Comparison of ENCODE assay signal across 17 cellular contexts in the genomic region with DNA sequence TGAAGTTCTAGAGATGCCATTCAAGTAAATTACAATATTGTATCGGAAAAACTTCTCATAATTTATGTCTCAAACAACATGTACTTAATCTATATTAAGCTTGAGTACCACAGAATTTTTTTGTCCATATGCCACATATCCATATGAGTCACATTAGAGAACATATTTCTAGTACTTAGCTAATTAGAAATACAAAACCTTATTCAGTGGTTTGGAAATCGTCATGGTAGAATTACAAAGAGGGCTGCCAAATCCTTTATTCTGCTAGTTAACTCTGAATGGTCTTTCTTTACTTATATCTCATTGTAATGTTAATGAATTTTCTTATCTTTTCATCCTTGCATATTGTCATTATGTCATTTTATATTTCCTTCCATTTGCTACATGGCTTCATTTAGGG. TPM values are rescaled to one million over a fixed set of nuclear protein-coding genes. Genes with fewer than 3 reads are reported as not detected.
A peak's percentile ranks its signal among the peaks of the same experiment; 100 is the strongest.
DNase-seq lines count a peak whose midpoint lies in the region; ATAC-seq, FAIRE-seq and TF ChIP-seq lines count a peak whose summit lies in the region.
"Had no signal": no experiment of that assay in that cellular context is flagged by ENCODE, and none has a peak within 500 bp of the region (broad histone marks: within the 10 kb centered on the region; RNA-seq: fewer than 3 reads in every experiment).

No MANE protein-coding gene starts in this region.

- peak; percentile 76 for FAIRE-seq in astrocyte (lab: Jason Lieb, UNC)

- H3K36me3 Mint-ChIP-seq in astrocyte (ENCODE audit: low read depth, unreplicated experiment), result no peaks in the 10 kb centered on the region

- no peak overlapping the region for H2AFZ ChIP-seq in astrocyte (ENCODE audit: low read depth, low read length)

- no peaks in the 10 kb centered on the region for H3K79me1 ChIP-seq in mesendoderm (ENCODE audit: low read length)

- no peak overlapping the region for H3K4ac ChIP-seq in mesendoderm (ENCODE audit: low read depth, low read length)

- no peak overlapping the region for H2AK5ac ChIP-seq in mesendoderm (ENCODE audit: low read length)

- H2BK5ac ChIP-seq in mesendoderm (ENCODE audit: low read length), result no peak overlapping the region

- no peaks in the 10 kb centered on the region for H4K20me1 ChIP-seq in astrocyte (ENCODE audit: insufficient read depth, low read length)

- H3K9me3 Mint-ChIP-seq in astrocyte (ENCODE audit: unreplicated experiment), result no peaks in the 10 kb centered on the region

- DNase-seq in AG10803 (ENCODE audit: low read depth) (peak; percentile 72), HCEC 1CT (peak; percentile 88), astrocyte (ENCODE audit: low read depth) (peak; percentile 84), GOT3 (lab: John Stamatoyannopoulos, UW) (no peak), NK-92 (lab: John Stamatoyannopoulos, UW; ENCODE audit: unreplicated experiment) (no peak), mesendoderm (no peak)
- DNase-seq: activated CD4-positive, CD25-positive, alpha-beta regulatory T cell treated with anti-CD3 and anti-CD28 coated beads, Interleukin-2, amount 50 U/mL, for 72 hours; activated effector memory CD4-positive, alpha-beta T cell treated with Interleukin-2 at 50 U/mL for 16 hours; amygdala; colonic mucosa; NCI-H1694 treated with DMSO at 0.1 percent for 48 hours; SIG-M5; T1000 had no signal

- H3K27me3 Mint-ChIP-seq in astrocyte (ENCODE audit: low read depth, unreplicated experiment), result no peaks in the 10 kb centered on the region

- no peaks in the 10 kb centered on the region for H3K27me3 ChIP-seq in astrocyte (ENCODE audit: insufficient read depth, low read length)
- H3K27me3 ChIP-seq in iPS-20b (ENCODE audit: insufficient read depth, low read length), result no peaks in the 10 kb centered on the region
- H3K27me3 ChIP-seq in mesendoderm (ENCODE audit: insufficient read depth, low read length, poor library complexity), result no peaks in the 10 kb centered on the region
- H3K27me3 ChIP-seq: colonic mucosa had no signal

- WGBS in mesendoderm (ENCODE audit: extremely low coverage, insufficient coverage, low lambda C conversion rate), result no CpG with 5 or more reads among the region's 2 CpGs

- H3K9ac ChIP-seq in astrocyte (ENCODE audit: low read length), result peak overlapping the region; percentile 58
- no peak overlapping the region for H3K9ac ChIP-seq in iPS-20b (ENCODE audit: low read depth, low read length)
- no peak overlapping the region for H3K9ac ChIP-seq in mesendoderm (ENCODE audit: low read length)

- no peaks in the 10 kb centered on the region for H3K9me3 ChIP-seq in astrocyte (ENCODE audit: insufficient read depth, low read depth, low read length)
- H3K9me3 ChIP-seq in iPS-20b (ENCODE audit: insufficient read depth, low read depth, low read length), result no peaks in the 10 kb centered on the region
- H3K9me3 ChIP-seq: colonic mucosa, prostate gland had no signal

- no peaks in the 10 kb centered on the region for H3K79me2 ChIP-seq in astrocyte (ENCODE audit: insufficient read depth, low read length)
- H3K79me2 ChIP-seq in mesendoderm (ENCODE audit: control insufficient read depth, insufficient read depth, low read length), result no peaks in the 10 kb centered on the region

- ATAC-seq in GM21737 (IDR thresholded peaks at IDR 0.05; ENCODE audit: unreplicated experiment), result no peak
- ATAC-seq: HCT116 had no signal

- H3K4me3 ChIP-seq in AG10803 (ENCODE audit: low read length), result no peak overlapping the region
- H3K4me3 ChIP-seq in astrocyte (ENCODE audit: insufficient read depth, low read depth, low read length), result no peak overlapping the region
- no peak overlapping the region for H3K4me3 ChIP-seq in iPS-20b (ENCODE audit: low read length)
- no peak overlapping the region for H3K4me3 ChIP-seq in mesendoderm (ENCODE audit: low read length)
- H3K4me3 ChIP-seq: colonic mucosa, prostate gland had no signal

- no peak for TF ChIP-seq CTCF in AG10803 (conservative IDR thresholded peaks at IDR 0.05; ENCODE audit: low read length)
- no peak for TF ChIP-seq CTCF in astrocyte (IDR thresholded peaks at IDR 0.05; ENCODE audit: insufficient read depth, low read depth, low read length)

- H3K18ac ChIP-seq in mesendoderm (ENCODE audit: low read length), result no peak overlapping the region

- no peak overlapping the region for H3K23ac ChIP-seq in mesendoderm (ENCODE audit: low read length)

- H2BK120ac ChIP-seq in mesendoderm (ENCODE audit: low read depth, low read length), result no peak overlapping the region

- peak overlapping the region; percentile 82 for H3K4me2 ChIP-seq in astrocyte (ENCODE audit: low read length)
- no peak overlapping the region for H3K4me2 ChIP-seq in mesendoderm (ENCODE audit: low read length)

- H3K36me3 ChIP-seq in astrocyte (ENCODE audit: insufficient read depth, low read length), result no peaks in the 10 kb centered on the region
- H3K36me3 ChIP-seq in iPS-20b (ENCODE audit: insufficient read depth, low read depth, low read length), result no peaks in the 10 kb centered on the region
- no peaks in the 10 kb centered on the region for H3K36me3 ChIP-seq in mesendoderm (ENCODE audit: control insufficient read depth, insufficient read depth, low read length)
- H3K36me3 ChIP-seq: colonic mucosa, prostate gland had no signal

- H4K8ac ChIP-seq in mesendoderm (ENCODE audit: low read depth, low read length), result no peak overlapping the region

- peak overlapping the region; percentile 99 for H3K27ac ChIP-seq in astrocyte (ENCODE audit: low read depth, low read length)
- H3K27ac ChIP-seq in iPS-20b (ENCODE audit: low read length), result peak overlapping the region; percentile 5
- no peak overlapping the region for H3K27ac ChIP-seq in mesendoderm (ENCODE audit: low read depth, low read length)
- H3K27ac ChIP-seq: colonic mucosa, prostate gland had no signal

- no peak overlapping the region for H3K27ac Mint-ChIP-seq in astrocyte (ENCODE audit: unreplicated experiment)

- H3K56ac ChIP-seq in mesendoderm (ENCODE audit: low read length), result no peak overlapping the region

- H3K4me1 ChIP-seq in astrocyte (ENCODE audit: insufficient read depth, low read length) (peaks cover 44% of the 10 kb centered on the region), iPS-20b (ENCODE audit: insufficient read depth, low read length) (peaks cover 24% of the 10 kb centered on the region; the same call in 1 of the 2 replicates), mesendoderm (ENCODE audit: control insufficient read depth, low read depth, low read length) (peaks cover 4% of the 10 kb centered on the region)
- H3K4me1 ChIP-seq: colonic mucosa, prostate gland had no signal

- no peak overlapping the region for H4K5ac ChIP-seq in mesendoderm (ENCODE audit: low read length)

- H2BK15ac ChIP-seq in mesendoderm (replicated peaks; ENCODE audit: low read depth), result no peak overlapping the region

- peaks cover 49% of the 10 kb centered on the region for H3K4me1 Mint-ChIP-seq in astrocyte (ENCODE audit: low read depth, unreplicated experiment)

- no peak overlapping the region for H3K4me3 Mint-ChIP-seq in astrocyte (ENCODE audit: unreplicated experiment)

RNA-seq across cellular contexts. Expression of a gene that starts 9.0 kb away (rescaled TPM):
- total RNA-seq in astrocyte, result 5,172 and 5,400 TPM in 2 replicates
- polyA plus RNA-seq in mesendoderm (2013, experiment 1 of 2), result 253 TPM
- polyA plus RNA-seq in mesendoderm (2013, experiment 2 of 2), result 277 TPM

RNA-seq across cellular contexts. Expression of a gene that starts 17.6 kb away (rescaled TPM):
- 5.9 and 6.3 TPM in 2 replicates for total RNA-seq in astrocyte
- 10.3 TPM for polyA plus RNA-seq in mesendoderm (2013, experiment 1 of 2)
- polyA plus RNA-seq in mesendoderm (2013, experiment 2 of 2), result 11.6 TPM

Comparison
In these comparisons a context has a peak if more than half of its experiments do, and no peak if none do; other contexts are left out.
1. DNase-seq: peak in AG10803 (single experiment), HCEC 1CT (single experiment) and astrocyte (single experiment); none in GOT3 (single experiment), NK-92 (single experiment) and mesendoderm (single experiment).